8 cellular contexts compared by ENCODE assay signal in the genomic region with DNA sequence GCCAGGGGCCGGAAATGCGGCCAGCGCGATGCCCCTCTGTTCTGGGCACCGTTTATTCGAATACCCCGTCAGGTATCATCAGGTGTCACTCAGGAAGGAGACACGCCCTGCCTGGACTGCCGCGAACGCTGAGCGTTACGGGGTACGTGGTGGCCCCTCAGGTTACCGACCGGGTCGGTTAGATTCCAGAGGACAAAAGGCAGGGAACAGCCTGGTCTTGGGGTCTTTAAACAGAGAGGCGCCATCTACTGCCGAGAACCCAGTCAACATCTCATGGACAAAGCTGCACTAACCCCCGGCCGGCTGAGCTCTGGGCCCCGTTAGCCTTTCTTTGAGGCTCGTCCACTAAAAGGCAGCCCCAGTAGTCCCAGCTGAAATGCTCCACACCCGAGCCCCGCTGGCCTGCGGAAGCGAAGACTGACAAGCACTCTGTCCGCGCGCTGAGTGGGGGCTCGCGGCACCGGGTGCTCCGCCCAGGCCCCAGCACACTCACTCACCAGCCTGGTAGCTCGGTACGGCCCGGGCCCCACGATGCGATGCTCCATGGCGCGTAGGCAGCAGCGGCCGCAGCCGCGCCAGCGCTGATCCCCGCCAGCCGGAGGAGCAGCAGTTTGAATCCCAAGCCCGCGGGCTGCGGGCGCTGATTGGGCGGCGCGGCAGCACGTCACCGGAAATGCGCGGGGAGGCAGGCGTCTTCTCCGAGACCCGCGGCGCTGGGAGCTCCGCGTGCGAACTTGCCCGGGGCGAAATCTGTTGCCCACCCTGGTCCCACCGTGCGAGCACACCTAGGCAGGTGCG. TPM values are rescaled to one million over a fixed set of nuclear protein-coding genes. Genes with fewer than 3 reads are reported as not detected.
DNase-seq lines count a peak whose midpoint lies in the region; ATAC-seq and TF ChIP-seq lines count a peak whose summit lies in the region.

A gene with protein sequence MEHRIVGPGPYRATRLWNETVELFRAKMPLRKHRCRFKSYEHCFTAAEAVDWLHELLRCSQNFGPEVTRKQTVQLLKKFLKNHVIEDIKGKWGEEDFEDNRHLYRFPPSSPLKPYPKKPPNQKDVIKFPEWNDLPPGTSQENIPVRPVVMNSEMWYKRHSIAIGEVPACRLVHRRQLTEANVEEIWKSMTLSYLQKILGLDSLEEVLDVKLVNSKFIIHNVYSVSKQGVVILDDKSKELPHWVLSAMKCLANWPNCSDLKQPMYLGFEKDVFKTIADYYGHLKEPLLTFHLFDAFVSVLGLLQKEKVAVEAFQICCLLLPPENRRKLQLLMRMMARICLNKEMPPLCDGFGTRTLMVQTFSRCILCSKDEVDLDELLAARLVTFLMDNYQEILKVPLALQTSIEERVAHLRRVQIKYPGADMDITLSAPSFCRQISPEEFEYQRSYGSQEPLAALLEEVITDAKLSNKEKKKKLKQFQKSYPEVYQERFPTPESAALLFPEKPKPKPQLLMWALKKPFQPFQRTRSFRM (minus strand): TSS at position 618 of the 798 bp plus-strand sequence. CDS start 73 bp downstream, at position 545.

- H3K9me3 Mint-ChIP-seq in CD4-positive, alpha-beta memory T cell = no peaks in the 10 kb centered on the region

- ATAC-seq in GM19397 (IDR thresholded peaks at IDR 0.05; ENCODE audit: unreplicated experiment) = peak; percentile 95
- ATAC-seq in HG03565 (IDR thresholded peaks at IDR 0.05; ENCODE audit: unreplicated experiment) = peak; percentile 89

- no peaks in the 10 kb centered on the region for H3K27me3 ChIP-seq in CD4-positive, alpha-beta memory T cell (ENCODE audit: insufficient read depth, low read length)

- peak; percentile 81 to 86 (median 83) for DNase-seq in CD4-positive, alpha-beta memory T cell
- peak; percentile 96 for DNase-seq in NCI-H748 (lab: John Stamatoyannopoulos, UW; ENCODE audit: unreplicated experiment)
- peak; percentile 79 to 81 for DNase-seq in activated CD4-positive, alpha-beta T cell treated with anti-CD3 and anti-CD28 coated beads, Interleukin-2, amount 50 U/mL, for 4 hours
- peak; percentile 69 to 91 for DNase-seq in dermis microvascular lymphatic vessel endothelial cell (ENCODE audit: low read depth in 2 of 2)
- DNase-seq in lower leg skin (ENCODE audit: low spot score in 2 of 2) = peak; percentile 79 to 96
- peak; percentile 83 to 86 for DNase-seq in stimulated activated CD4-positive, alpha-beta T cell treated with anti-CD3 and anti-CD28 coated beads, Interleukin-4, amount 100 ng/mL, for 4 hours

- H3K4me1 Mint-ChIP-seq in CD4-positive, alpha-beta memory T cell = peaks cover 9 to 28% (median 20%) of the 10 kb centered on the region in 4 donors

- peaks cover 18% of the 10 kb centered on the region for H3K4me1 ChIP-seq in CD4-positive, alpha-beta memory T cell (ENCODE audit: insufficient read depth, low read length)

- no peak for TF ChIP-seq POLR2A in lower leg skin (IDR thresholded peaks at IDR 0.05)

- 0% methylated on average over 39 to 41 of the region's 72 CpGs for WGBS in lower leg skin, 2 donors

- peak within 1 kb of the TSS; percentile 61 for H3K27ac ChIP-seq in CD4-positive, alpha-beta memory T cell (ENCODE audit: low read depth, low read length)

- peaks cover 0 to 2% of the 10 kb centered on the region in 2 donors for H3K36me3 Mint-ChIP-seq in CD4-positive, alpha-beta memory T cell

- no peaks in the 10 kb centered on the region for H3K9me3 ChIP-seq in CD4-positive, alpha-beta memory T cell (ENCODE audit: control insufficient read depth in 1 of 2, low read length in 2 of 2)

- peak within 1 kb of the TSS; percentile 91 to 98 (median 94) for H3K4me3 Mint-ChIP-seq in CD4-positive, alpha-beta memory T cell

- CTCF ChIA-PET in CD4-positive, alpha-beta memory T cell (lab: Charles Lee; ENCODE audit: partially characterized antibody) = interaction anchor here (0.7 to 3.6 kb wide), 13 partner anchors 8 to 630 kb away, joined by 3 to 23 read pairs (median 4); no protein-coding TSS in a partner anchor

- H3K27me3 Mint-ChIP-seq in CD4-positive, alpha-beta memory T cell = no peaks in the 10 kb centered on the region

- H3K27ac Mint-ChIP-seq in CD4-positive, alpha-beta memory T cell = peak within 1 kb of the TSS; percentile 75 to 92 (median 88)

- H3K36me3 ChIP-seq in CD4-positive, alpha-beta memory T cell (ENCODE audit: insufficient read depth, low read length) = no peaks in the 10 kb centered on the region

- no peak for TF ChIP-seq CTCF in lower leg skin (IDR thresholded peaks at IDR 0.05)

- POLR2A ChIA-PET in CD4-positive, alpha-beta memory T cell (lab: Charles Lee; ENCODE audit: partially characterized antibody) = interaction anchor here (0.9 to 1.4 kb wide), 6 partner anchors 9 to 709 kb away, joined by 3 to 6 read pairs (median 4); a partner anchor contains a TSS

- intact Hi-C loops in CD4-positive, alpha-beta memory T cell (cut with micrococcal nuclease) = loop anchor here (1.0 to 2.0 kb wide), 2 partner anchors 245 to 633 kb away; a partner anchor contains a TSS
- intact Hi-C loops in lower leg skin (cut with DNase I; ENCODE audit: low total_unique reads) = no loop called here

- H3K4me3 ChIP-seq in CD4-positive, alpha-beta memory T cell (ENCODE audit: low read length in 2 of 2) = peak within 1 kb of the TSS; percentile 98 to 99
- peak within 1 kb of the TSS; percentile 62 for H3K4me3 ChIP-seq in lower leg skin (ENCODE audit: low read depth, poor library complexity, severe bottlenecking)

RNA-seq across cellular contexts. Expression of the gene that starts here (rescaled TPM):
- under 1 TPM; 0.19 to 0.70 TPM for total RNA-seq in CD4-positive, alpha-beta memory T cell
- under 1 TPM; 0.14 to 0.23 TPM for polyA plus RNA-seq in CD4-positive, alpha-beta memory T cell
- total RNA-seq in dermis microvascular lymphatic vessel endothelial cell (4.4 and 9.9 TPM in 2 replicates), lower leg skin (1 to 10 TPM in 2 of 4 donors, under 1 TPM in 2; 0.13 to 2.9 (median 1.3) TPM)

Comparison
In these comparisons a context has a peak if more than half of its experiments do, and no peak if none do; other contexts are left out.
1. Peak in every context shown above with its lines: DNase-seq, ATAC-seq, H3K4me3 ChIP-seq and H3K27ac ChIP-seq.
2. Peak in DNase-seq, H3K4me3 ChIP-seq and H3K27ac ChIP-seq in CD4-positive, alpha-beta memory T cell; RNA of the gene not detected or under 1 TPM.